ENCODE assay signal across 21 cellular contexts in the genomic region with DNA sequence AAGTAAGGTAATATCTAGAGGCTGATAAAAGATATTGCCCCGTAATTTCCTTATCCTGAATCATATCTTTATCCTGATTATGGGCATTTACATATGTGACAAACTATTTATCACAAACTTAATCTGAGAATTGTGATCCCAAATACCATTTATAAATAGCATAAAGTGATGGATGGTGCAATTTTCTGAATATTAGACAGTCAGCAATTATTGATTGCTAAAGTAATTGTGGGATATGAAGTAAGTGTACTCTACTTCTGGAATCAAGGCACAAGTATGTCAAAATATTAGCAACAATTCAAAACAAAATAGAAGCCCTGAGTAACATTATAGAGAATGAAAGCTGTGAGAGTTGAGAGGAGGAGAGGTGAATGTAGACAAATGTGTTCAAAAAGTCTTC.
DNase-seq lines count a peak whose midpoint lies in the region; ATAC-seq, FAIRE-seq and TF ChIP-seq lines count a peak whose summit lies in the region.
"Had no signal": no experiment of that assay in that cellular context is flagged by ENCODE, and none has a peak within 500 bp of the region (broad histone marks: within the 10 kb centered on the region; RNA-seq: fewer than 3 reads in every experiment).

No MANE protein-coding gene starts in this region.

- H3K56ac ChIP-seq in IMR-90 (ENCODE audit: extremely low read depth, insufficient read depth, low read length) = no peak overlapping the region

- 10% methylated on average over 1 of the region's 1 CpG for WGBS in A549 (ENCODE audit: missing lambda C conversion rate)
- WGBS in IMR-90 (ENCODE audit: extremely low coverage in 2 of 2, insufficient read length in 1 of 2), 2 experiments = no CpG with 5 or more reads among the region's 1 CpG
- WGBS in gastroesophageal sphincter (ENCODE audit: low coverage in 1 of 2), 2 donors = 73 to 80% methylated on average over 1 of the region's 1 CpG

- H2AK9ac ChIP-seq in IMR-90 (replicated peaks; ENCODE audit: low read depth, low read length, poor library complexity) = no peak overlapping the region

- H2AK5ac ChIP-seq in IMR-90 (ENCODE audit: low read depth, low read length) = no peak overlapping the region

- H2BK120ac ChIP-seq in IMR-90 (ENCODE audit: low read depth, low read length) = no peak overlapping the region

- H4K8ac ChIP-seq in IMR-90 (ENCODE audit: low read depth in 2 of 2, low read length in 2 of 2) = no peak overlapping the region

- H3K36me3 ChIP-seq in IMR-90 (ENCODE audit: control insufficient read depth, insufficient read depth, low read length) (no peaks in the 10 kb centered on the region), gastroesophageal sphincter (no peaks in the 10 kb centered on the region)
- H3K36me3 ChIP-seq: BLaER1 treated with 17β-estradiol and CSF1 and Interleukin-3, amounts not matched to agents 10 nM and 100 nM had no signal

- CTCF ChIA-PET in A549 (lab: Yijun Ruan, JAX) (no interaction called here), IMR-90 (lab: Yijun Ruan, JAX) (no interaction called here)

- no peak overlapping the region for H3K4ac ChIP-seq in IMR-90 (ENCODE audit: low read depth, low read length)

- H2AFZ ChIP-seq in IMR-90 (replicated peaks; ENCODE audit: low read length, poor library complexity) = no peak overlapping the region

- no peak overlapping the region for H3K9ac ChIP-seq in IMR-90 (ENCODE audit: low read depth, low read length)
- H3K9ac ChIP-seq: BLaER1 treated with 17β-estradiol and CSF1 and Interleukin-3, amounts not matched to agents 10 nM and 100 nM had no signal

- no peak overlapping the region for H3K14ac ChIP-seq in IMR-90 (replicated peaks; ENCODE audit: low read depth, low read length)

- H3K27ac ChIP-seq in A549 (no peak overlapping the region), IMR-90 (ENCODE audit: insufficient read depth, low read length) (no peak overlapping the region), caudate nucleus (ENCODE audit: low read depth, low read length) (peak overlapping the region; percentile 44), gastroesophageal sphincter (no peak overlapping the region)
- H3K27ac ChIP-seq: BLaER1 treated with 17β-estradiol and CSF1 and Interleukin-3, amounts not matched to agents 10 nM and 100 nM; C4-2B had no signal

- H3K79me1 ChIP-seq in IMR-90 (ENCODE audit: low read depth in 1 of 2, low read length in 2 of 2) = no peaks in the 10 kb centered on the region

- no peak overlapping the region for H4K5ac ChIP-seq in IMR-90 (ENCODE audit: low read depth, low read length)

- DNase-seq in A549 (ENCODE audit: low read depth in 1 of 2, low spot score in 1 of 2) = no peak
- DNase-seq in IMR-90 = no peak
- DNase-seq in caudate nucleus (lab: John Stamatoyannopoulos, UW) = no peak
- no peak for DNase-seq in HTR-8/SVneo (ENCODE audit: insufficient read length, low spot score)
- DNase-seq: 8988T; AML-193; Caco-2; Calu3; CD4-positive, alpha-beta T cell; CD8-positive, alpha-beta T cell; DMS79 treated with DMSO at 0.1 percent for 48 hours; GF-D8 had no signal

- TF ChIP-seq POLR2A in A549 (IDR thresholded peaks at IDR 0.05; ENCODE audit: low read length) (no peak), IMR-90 (IDR thresholded peaks at IDR 0.05; ENCODE audit: low read depth, low read length) (no peak), gastroesophageal sphincter (IDR thresholded peaks at IDR 0.05) (no peak)

- TF ChIP-seq CTCF in A549 (IDR thresholded peaks at IDR 0.05) = no peak
- no peak for TF ChIP-seq CTCF in IMR-90 (conservative IDR thresholded peaks at IDR 0.05; ENCODE audit: low read depth, low read length)
- no peak for TF ChIP-seq CTCF in gastroesophageal sphincter (IDR thresholded peaks at IDR 0.05)

- H4K20me1 ChIP-seq in IMR-90 (ENCODE audit: insufficient read depth, low read length) = no peaks in the 10 kb centered on the region
- H4K20me1 ChIP-seq: BLaER1 treated with 17β-estradiol and CSF1 and Interleukin-3, amounts not matched to agents 10 nM and 100 nM had no signal

- H3K9me1 ChIP-seq in IMR-90 (ENCODE audit: insufficient read depth, low read length) = no peaks in the 10 kb centered on the region

- H3K18ac ChIP-seq in IMR-90 (ENCODE audit: low read depth, low read length) = no peak overlapping the region

- no peak overlapping the region for H3K4me2 ChIP-seq in A549
- no peak overlapping the region for H3K4me2 ChIP-seq in IMR-90 (ENCODE audit: low read depth, low read length)
- H3K4me2 ChIP-seq: BLaER1 treated with 17β-estradiol and CSF1 and Interleukin-3, amounts not matched to agents 10 nM and 100 nM had no signal

- dilution Hi-C loops in IMR-90 (cut with HindIII; ENCODE audit: low sequenced_read_pairs, unreplicated experiment) = no loop called here

- no peak for FAIRE-seq in A549 (lab: Jason Lieb, UNC)
- no peak for FAIRE-seq in HTR-8/SVneo (lab: Jason Lieb, UNC)
- FAIRE-seq: A204.1, D721Med, G401.6, GM12891, GM19239 had no signal

- H3K9me3 ChIP-seq in A549 (no peaks in the 10 kb centered on the region; the same call in 2 of the 3 replicates), IMR-90 (ENCODE audit: control insufficient read depth, insufficient read depth, low read length) (no peaks in the 10 kb centered on the region), gastroesophageal sphincter (no peaks in the 10 kb centered on the region)
- H3K9me3 ChIP-seq: Caco-2 had no signal

- in situ Hi-C loops in IMR-90 (cut with MboI; ENCODE audit: low sequenced_read_pairs) = no loop called here

- H3K4me3 ChIP-seq in A549 (no peak overlapping the region), IMR-90 (ENCODE audit: insufficient read depth, low read depth, low read length) (no peak overlapping the region), gastroesophageal sphincter (no peak overlapping the region)
- H3K4me3 ChIP-seq: BLaER1 treated with 17β-estradiol and CSF1 and Interleukin-3, amounts not matched to agents 10 nM and 100 nM had no signal

- POLR2A ChIA-PET in A549 (lab: Yijun Ruan, JAX) = no interaction called here
- POLR2A ChIA-PET in IMR-90 (lab: Charles Lee; ENCODE audit: unreplicated experiment) = no interaction called here

- ATAC-seq in A549 (no peak), IMR-90 (ENCODE audit: low read depth) (no peak), HG02852 (IDR thresholded peaks at IDR 0.05; ENCODE audit: unreplicated experiment) (no peak), gastroesophageal sphincter (no peak)
- ATAC-seq: CD8-positive, alpha-beta T cell had no signal

- TF ChIP-seq EP300 in A549 (IDR thresholded peaks at IDR 0.05) (no peak), gastroesophageal sphincter (IDR thresholded peaks at IDR 0.05) (no peak)

- no peak for TF ChIP-seq RAD21 in A549 (conservative IDR thresholded peaks at IDR 0.05 in 1 of 2, IDR thresholded peaks at IDR 0.05 in 1 of 2)
- TF ChIP-seq RAD21 in IMR-90 (IDR thresholded peaks at IDR 0.05; ENCODE audit: low read length) = no peak

- H2BK20ac ChIP-seq in IMR-90 (ENCODE audit: low read depth, low read length) = no peak overlapping the region

- H3K27me3 ChIP-seq in IMR-90 (ENCODE audit: control insufficient read depth, insufficient read depth, low read length) (no peaks in the 10 kb centered on the region; the same call in 1 of the 2 replicates), gastroesophageal sphincter (no peaks in the 10 kb centered on the region)
- H3K27me3 ChIP-seq: BLaER1 treated with 17β-estradiol and CSF1 and Interleukin-3, amounts not matched to agents 10 nM and 100 nM had no signal

- intact Hi-C loops in IMR-90 (cut with micrococcal nuclease) = no loop called here

- H2BK15ac ChIP-seq in IMR-90 (ENCODE audit: low read depth, low read length) = no peak overlapping the region

- H3K4me1 ChIP-seq in A549 (no peaks in the 10 kb centered on the region), IMR-90 (ENCODE audit: control insufficient read depth, insufficient read depth, low read length) (no peaks in the 10 kb centered on the region), gastroesophageal sphincter (peaks cover 0 to 11% (median 0%) of the 10 kb centered on the region in 3 donors)
- H3K4me1 ChIP-seq: BLaER1 treated with 17β-estradiol and CSF1 and Interleukin-3, amounts not matched to agents 10 nM and 100 nM; Caco-2 had no signal

- no peak overlapping the region for H4K91ac ChIP-seq in IMR-90 (ENCODE audit: insufficient read depth, low read depth, low read length)

- no TSS peak for BruUV-seq in IMR-90 (replicated peaks; lab: Mats Ljungman, UMichigan)

- no peak overlapping the region for H3K23ac ChIP-seq in IMR-90 (ENCODE audit: low read depth, low read length)

- H2BK5ac ChIP-seq in IMR-90 (ENCODE audit: low read depth, low read length, poor library complexity, severe bottlenecking) = no peak overlapping the region

TF ChIP-seq in A549, 52 proteins besides CTCF, POLR2A, EP300 and RAD21:
- TF ChIP-seq JUNB (IDR thresholded peaks at IDR 0.05) (no peak), MAFK (IDR thresholded peaks at IDR 0.05; ENCODE audit: partially characterized antibody) (peak; percentile 45), ESRRA (IDR thresholded peaks at IDR 0.05; ENCODE audit: borderline replicate concordance, low read length) (no peak), KDM1A (IDR thresholded peaks at IDR 0.05; ENCODE audit: low read depth) (no peak)
TF ChIP-seq in A549: peak in this region for 1.

TF ChIP-seq in IMR-90, 13 proteins besides CTCF, POLR2A, EP300 and RAD21:
- TF ChIP-seq MAFK (IDR thresholded peaks at IDR 0.05; ENCODE audit: low read depth, low read length) = peak; percentile 24; the same call in 1 of the 2 replicates
- no peak for TF ChIP-seq BHLHE40 (IDR thresholded peaks at IDR 0.05; ENCODE audit: low read depth, low read length)
- no peak for TF ChIP-seq NFE2L2 (IDR thresholded peaks at IDR 0.05; ENCODE audit: low read depth, low read length)
